In the genomic region with DNA sequence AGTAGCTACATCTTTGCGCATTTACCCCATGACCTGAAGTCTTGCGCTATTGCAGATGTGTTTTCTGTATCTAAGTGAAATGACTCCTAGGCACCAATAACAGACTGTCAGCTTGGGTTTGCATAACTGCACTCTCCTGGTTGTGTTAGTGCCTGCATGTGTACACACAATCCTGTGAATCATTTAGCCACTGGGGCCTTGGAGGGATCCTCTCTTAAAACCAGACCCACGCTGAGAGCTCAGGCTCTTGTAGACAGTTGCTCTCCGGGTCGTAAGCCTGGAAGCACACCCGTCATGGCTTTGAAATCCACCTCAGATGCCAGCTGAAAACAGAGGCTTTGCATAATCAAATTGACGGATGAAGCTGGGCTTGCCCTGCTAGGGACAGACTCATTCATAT, we compare ENCODE assay signal across 23 cellular contexts.
DNase-seq lines count a peak whose midpoint lies in the region; ATAC-seq, FAIRE-seq and TF ChIP-seq lines count a peak whose summit lies in the region.
"Had no signal": no experiment of that assay in that cellular context is flagged by ENCODE, and none has a peak within 500 bp of the region (broad histone marks: within the 10 kb centered on the region; RNA-seq: fewer than 3 reads in every experiment).

No MANE protein-coding gene starts in this region.

- H3K9ac ChIP-seq in liver (ENCODE audit: low read depth in 1 of 2, low read length in 2 of 2) (no peak overlapping the region), HepG2 (ENCODE audit: insufficient read depth, low read depth, low read length) (no peak overlapping the region), MM.1S (ENCODE audit: low read length) (no peak overlapping the region), SK-N-SH (no peak overlapping the region)

- H3K4me3 Mint-ChIP-seq in natural killer cell = no peak overlapping the region
- H3K4me3 Mint-ChIP-seq: B cell, CD14-positive monocyte, H9 had no signal

- H3K4me3 ChIP-seq in liver (ENCODE audit: low read depth in 1 of 3, low read length in 3 of 3) = no peak overlapping the region
- no peak overlapping the region for H3K4me3 ChIP-seq in HepG2 (replicated peaks in 1 of 3; ENCODE audit: insufficient read depth in 1 of 3, low read depth in 2 of 3, low read length in 3 of 3)
- H3K4me3 ChIP-seq in MM.1S (ENCODE audit: low read length) = no peak overlapping the region
- H3K4me3 ChIP-seq in SK-N-SH (ENCODE audit: low read depth in 2 of 2, low read length in 1 of 2) = no peak overlapping the region

- peaks cover 6 to 13% of the 10 kb centered on the region in 2 donors for H3K27me3 Mint-ChIP-seq in natural killer cell (ENCODE audit: low read depth in 2 of 2)

- ATAC-seq in HepG2 (no peak), natural killer cell (no peak)

- H4K20me1 ChIP-seq in HepG2 (ENCODE audit: insufficient read depth, low read length) (no peaks in the 10 kb centered on the region), MM.1S (ENCODE audit: insufficient read depth, low read length) (no peaks in the 10 kb centered on the region), SK-N-SH (ENCODE audit: insufficient read depth) (no peaks in the 10 kb centered on the region)

- WGBS in liver = 24% methylated on average over 7 of the region's 7 CpGs
- 20% methylated on average over 7 of the region's 7 CpGs for WGBS in HepG2 (ENCODE audit: low lambda C conversion rate)
- WGBS in SK-N-SH (ENCODE audit: low lambda C conversion rate) = 17% methylated on average over 7 of the region's 7 CpGs

- no peak for TF ChIP-seq RAD21 in liver (IDR thresholded peaks at IDR 0.05)
- TF ChIP-seq RAD21 in HepG2 (CRISPR knock-in tag; IDR thresholded peaks at IDR 0.05) = no peak
- TF ChIP-seq RAD21 in SK-N-SH (IDR thresholded peaks at IDR 0.05; ENCODE audit: low read length) = no peak

- H3K27ac ChIP-seq in liver (ENCODE audit: low read depth in 1 of 2, low read length in 2 of 2) (no peak overlapping the region), HepG2 (ENCODE audit: extremely low read length, insufficient read depth, low read length) (no peak overlapping the region), MM.1S (ENCODE audit: low read length) (no peak overlapping the region), SK-N-SH (ENCODE audit: low read depth in 2 of 2, low read length in 1 of 2) (no peak overlapping the region)
- H3K27ac ChIP-seq: 22Rv1, HL-60 had no signal

- no peaks in the 10 kb centered on the region for H3K79me2 ChIP-seq in HepG2 (ENCODE audit: insufficient read depth, low read length)
- no peaks in the 10 kb centered on the region for H3K79me2 ChIP-seq in MM.1S (ENCODE audit: low read length)
- no peaks in the 10 kb centered on the region for H3K79me2 ChIP-seq in SK-N-SH (ENCODE audit: insufficient read depth)

- no peaks in the 10 kb centered on the region for H3F3A ChIP-seq in MM.1S (ENCODE audit: insufficient read depth, low read length)
- H3F3A ChIP-seq in SK-N-SH (replicated peaks; ENCODE audit: insufficient read depth) = no peaks in the 10 kb centered on the region

- H3K36me3 Mint-ChIP-seq in natural killer cell = no peaks in the 10 kb centered on the region
- H3K36me3 Mint-ChIP-seq: CD14-positive monocyte had no signal

- in situ Hi-C loops in HepG2 (cut with HindIII; ENCODE audit: extremely low pct_ligation_motif_present, low pct_unique_long_range_greater_than_20kb) = no loop called here

- H3K9me2 ChIP-seq in MM.1S (replicated peaks; ENCODE audit: insufficient read depth, low read length) (no peaks in the 10 kb centered on the region), SK-N-SH (no peaks in the 10 kb centered on the region)

- H3K9me3 ChIP-seq in liver (ENCODE audit: control insufficient read depth in 4 of 4, low read length in 3 of 4) (no peaks in the 10 kb centered on the region), HepG2 (ENCODE audit: low read length) (no peaks in the 10 kb centered on the region), MM.1S (replicated peaks; ENCODE audit: insufficient read depth, low read length) (no peaks in the 10 kb centered on the region), SK-N-SH (no peaks in the 10 kb centered on the region)

- no peak for FAIRE-seq in HepG2 (lab: Jason Lieb, UNC)
- FAIRE-seq: G401.6, GM19239 had no signal

- POLR2A ChIA-PET in HepG2 (lab: Yijun Ruan, JAX) = no interaction called here
- POLR2A ChIA-PET in SK-N-SH (lab: Yijun Ruan, JAX) = no interaction called here

- no peak for TF ChIP-seq POLR2A in HepG2 (IDR thresholded peaks at IDR 0.05; ENCODE audit: insufficient read depth in 1 of 2, low read depth in 2 of 2, low read length in 2 of 2)

- TF ChIP-seq EP300 in HepG2 (IDR thresholded peaks at IDR 0.05; ENCODE audit: low read depth in 2 of 2, low read length in 2 of 2) (no peak), HepG2 (CRISPR knock-in tag; IDR thresholded peaks at IDR 0.05; ENCODE audit: borderline replicate concordance) (no peak), SK-N-SH (IDR thresholded peaks at IDR 0.05; ENCODE audit: borderline replicate concordance in 1 of 2, low read depth in 1 of 2, low read length in 1 of 2) (no peak)

- BruUV-seq in HepG2 (replicated peaks; lab: Mats Ljungman, UMichigan) = no TSS peak

- no peaks in the 10 kb centered on the region for H3K36me3 ChIP-seq in liver (ENCODE audit: control insufficient read depth in 4 of 4, insufficient read depth in 3 of 4, low read depth in 1 of 4, low read length in 3 of 4)
- H3K36me3 ChIP-seq in HepG2 (replicated peaks in 1 of 2; ENCODE audit: control insufficient read depth in 1 of 2, insufficient read depth in 2 of 2, low read length in 2 of 2) = no peaks in the 10 kb centered on the region
- H3K36me3 ChIP-seq in MM.1S (replicated peaks; ENCODE audit: insufficient read depth, low read length) = no peaks in the 10 kb centered on the region
- no peaks in the 10 kb centered on the region for H3K36me3 ChIP-seq in SK-N-SH (replicated peaks in 1 of 2; ENCODE audit: control insufficient read depth in 1 of 2, insufficient read depth in 2 of 2, low read length in 1 of 2)

- DNase-seq in HepG2 (ENCODE audit: low spot score) = no peak
- peak; percentile 28 for DNase-seq in NCI-H69 (lab: John Stamatoyannopoulos, UW)
- peak; percentile 2 for DNase-seq in left kidney (ENCODE audit: low read depth, low spot score)
- DNase-seq in MM.1S = no peak
- DNase-seq in SK-N-SH = no peak
- no peak for DNase-seq in natural killer cell
- DNase-seq in NCI-H1694 (lab: John Stamatoyannopoulos, UW) = no peak
- DNase-seq: ACHN, H9, KBM-7, NCI-H1105, NCI-H146, NCI-H2029 treated with DMSO at 0.1 percent for 48 hours, NCI-H226, NCI-H510A treated with DMSO at 0.1 percent for 48 hours, Right ventricle myocardium superior had no signal

- CTCF ChIA-PET in HepG2 (lab: Yijun Ruan, JAX; ENCODE audit: low intra/inter-chr PET ratio, low total read pairs) (no interaction called here), SK-N-SH (lab: Yijun Ruan, JAX) (interaction anchor here (1.9 kb wide), 1 partner anchor 65 kb away, joined by 4 read pairs; no protein-coding TSS in a partner anchor)

- no peaks in the 10 kb centered on the region for H3K9me3 Mint-ChIP-seq in natural killer cell
- H3K9me3 Mint-ChIP-seq: H9 had no signal

- no peak overlapping the region for H3K27ac Mint-ChIP-seq in natural killer cell
- H3K27ac Mint-ChIP-seq: B cell, CD14-positive monocyte, H9 had no signal

- intact Hi-C loops in HepG2 (cut with micrococcal nuclease; ENCODE audit: unreplicated experiment) (no loop called here), natural killer cell (cut with micrococcal nuclease) (no loop called here)

- H3K27me3 ChIP-seq in liver (ENCODE audit: control insufficient read depth in 4 of 4, insufficient read depth in 4 of 4, low read length in 3 of 4) = no peaks in the 10 kb centered on the region
- peaks cover 1 to 7% of the 10 kb centered on the region in 2 experiments; a peak in 1 of 5 replicates for H3K27me3 ChIP-seq in HepG2 (ENCODE audit: control insufficient read depth in 1 of 2, insufficient read depth in 2 of 2, low read length in 2 of 2)
- H3K27me3 ChIP-seq in MM.1S (replicated peaks; ENCODE audit: insufficient read depth, low read length) = no peaks in the 10 kb centered on the region
- H3K27me3 ChIP-seq in SK-N-SH (ENCODE audit: insufficient read depth) = no peaks in the 10 kb centered on the region

- H2AFZ ChIP-seq in HepG2 (ENCODE audit: low read length) = no peak overlapping the region
- no peak overlapping the region for H2AFZ ChIP-seq in MM.1S (ENCODE audit: low read length)
- H2AFZ ChIP-seq in SK-N-SH (ENCODE audit: low read depth) = no peak overlapping the region

- no peak for TF ChIP-seq CTCF in liver (IDR thresholded peaks at IDR 0.05; ENCODE audit: low read depth, low read length, missing input control)
- no peak for TF ChIP-seq CTCF in HepG2 (CRISPR knock-in tag; IDR thresholded peaks at IDR 0.05)
- TF ChIP-seq CTCF in MM.1S (IDR thresholded peaks at IDR 0.05; ENCODE audit: low read length) = no peak
- TF ChIP-seq CTCF in SK-N-SH (IDR thresholded peaks at IDR 0.05) = no peak
- no peak for TF ChIP-seq CTCF in natural killer cell (IDR thresholded peaks at IDR 0.05)

- no peak overlapping the region for H3K4me2 ChIP-seq in HepG2 (ENCODE audit: low read depth, low read length)
- no peak overlapping the region for H3K4me2 ChIP-seq in MM.1S (ENCODE audit: low read depth, low read length)
- no peak overlapping the region for H3K4me2 ChIP-seq in SK-N-SH

- H3K4me1 ChIP-seq in liver (ENCODE audit: control insufficient read depth in 4 of 4, insufficient read depth in 4 of 4, low read length in 3 of 4) = peaks cover 0 to 39% (median 31%) of the 10 kb centered on the region in 4 donors
- H3K4me1 ChIP-seq in HepG2 (ENCODE audit: insufficient read depth, low read length) = no peaks in the 10 kb centered on the region
- H3K4me1 ChIP-seq in MM.1S (ENCODE audit: low read length) = no peaks in the 10 kb centered on the region
- H3K4me1 ChIP-seq in SK-N-SH (ENCODE audit: control insufficient read depth in 1 of 2, insufficient read depth in 2 of 2, low read depth in 1 of 2, low read length in 1 of 2) = no peaks in the 10 kb centered on the region

- no peaks in the 10 kb centered on the region for H3K4me1 Mint-ChIP-seq in natural killer cell
- H3K4me1 Mint-ChIP-seq: B cell, CD14-positive monocyte had no signal

TF ChIP-seq in liver, 16 proteins besides CTCF, POLR2A, EP300 and RAD21 (continues in another document):
- no peak for TF ChIP-seq TAF1 (conservative IDR thresholded peaks at IDR 0.05)

TF ChIP-seq in HepG2, 621 proteins besides CTCF, POLR2A, EP300 and RAD21 (continues in another document):
- TF ChIP-seq CREB1 (IDR thresholded peaks at IDR 0.05) (no peak), CREB1 (CRISPR knock-in tag; IDR thresholded peaks at IDR 0.05) (no peak), HDAC6 (IDR thresholded peaks at IDR 0.05; ENCODE audit: low read depth, low read length) (no peak), ZFP62 (CRISPR knock-in tag; IDR thresholded peaks at IDR 0.05) (no peak), ZFY (CRISPR knock-in tag; IDR thresholded peaks at IDR 0.05) (no peak)

Comparison
In these comparisons a context has a peak if more than half of its experiments do, and no peak if none do; other contexts are left out.
1. DNase-seq: peak in NCI-H69 (single experiment) and left kidney (single experiment); none in HepG2 (single experiment), MM.1S (single experiment), SK-N-SH (single experiment), natural killer cell (single experiment) and NCI-H1694 (single experiment).